25 cellular contexts compared by ENCODE assay signal in genomic region chr6:142349215-142349823, GRCh38. TPM values are rescaled to one million over a fixed set of nuclear protein-coding genes. Genes with fewer than 3 reads are reported as not detected.
"Had no signal": no experiment of that assay in that cellular context is flagged by ENCODE, and none has a peak within 500 bp of the region (broad histone marks: within the 10 kb centered on the region; RNA-seq: fewer than 3 reads in every experiment).

No MANE protein-coding gene starts in this region.

- H3K36me3 ChIP-seq: ascending aorta, MG63, WERI-Rb-1 had no signal

- H3K9me3 ChIP-seq: ascending aorta, MG63 had no signal

- ATAC-seq: activated CD4-positive, CD25-positive, alpha-beta regulatory T cell treated with anti-CD3 and anti-CD28 coated beads, Interleukin-2, amount 50 U/mL, for 24 hours; activated CD8-positive, alpha-beta T cell treated with anti-CD3 and anti-CD28 coated beads, Interleukin-2, amount 10 ng/mL, durations not matched to agents 7 days and 5 days; activated naive CD4-positive, alpha-beta T cell treated with anti-CD3 and anti-CD28 coated beads, Interleukin-2, amount 50 U/mL, for 72 hours; activated naive CD8-positive, alpha-beta T cell treated with anti-CD3 and anti-CD28 coated beads, Interleukin-2, amount 50 U/mL, for 24 hours; body of pancreas had no signal

- H3K4me2 ChIP-seq: PC-9 had no signal

- H3K27ac ChIP-seq: ascending aorta, body of pancreas, PC-9, WERI-Rb-1 had no signal

- H3K4me1 ChIP-seq: ascending aorta, body of pancreas had no signal

- H3K4me3 ChIP-seq: ascending aorta, body of pancreas, MG63, PC-9 had no signal

- H2AFZ ChIP-seq: PC-9 had no signal

- DNase-seq: activated CD4-positive, alpha-beta T cell treated with anti-CD3 and anti-CD28 coated beads for 48 hours; activated CD4-positive, alpha-beta T cell treated with anti-CD3 and anti-CD28 coated beads, Interleukin-2, amount 50 U/mL, for 4 hours; activated CD8-positive, alpha-beta memory T cell treated with anti-CD3 and anti-CD28 coated beads, Interleukin-2, amount 50 U/mL, for 48 hours; activated CD8-positive, alpha-beta T cell treated with anti-CD3 and anti-CD28 coated beads, Interleukin-2, amount 10 ng/mL, durations not matched to agents 7 days and 5 days; activated effector memory CD4-positive, alpha-beta T cell treated with Interleukin-2 at 50 U/mL for 16 hours; activated naive CD4-positive, alpha-beta T cell treated with Interleukin-2 at 50 U/mL for 16 hours; activated naive CD8-positive, alpha-beta T cell treated with anti-CD3 and anti-CD28 coated beads, Interleukin-2, amount 50 U/mL, for 24 hours; activated T-cell treated with anti-CD3 and anti-CD28 coated beads, Interleukin-2, amount 50 U/mL, for 1 hour; amniotic stem cell; body of pancreas; central memory CD4-positive, alpha-beta T cell; MG63; MV-4-11; NCI-H1092 treated with DMSO at 0.1 percent for 48 hours; NCI-H1436 treated with DMSO at 0.1 percent for 48 hours; NCI-H187; NCI-H2081; NCI-H446; NCI-H524; PC-9; WERI-Rb-1 had no signal

- H3K27me3 ChIP-seq: ascending aorta, body of pancreas, MG63 had no signal

RNA-seq across cellular contexts. Expression of gene ADGRG6, which starts 47.5 kb away (rescaled TPM):
- total RNA-seq: activated T-helper 1 cell treated with anti-CD3 and anti-CD28 coated beads, Interleukin-12 subunit alpha, Interleukin-12 subunit beta, Interleukin-2, Interleukin-4 antibody, amounts not matched to agents 30 ng/mL and 10 ng/mL and 1 ng/mL, durations not matched to agents 14 hours and 24 hours and 36 hours had no signal
